In genomic region chr1:39779821-39780220, GRCh38 we compare ENCODE assay signal across 25 cellular contexts. TPM values are rescaled to one million over a fixed set of nuclear protein-coding genes. Genes with fewer than 3 reads are reported as not detected.
"Had no signal": no experiment of that assay in that cellular context is flagged by ENCODE, and none has a peak within 500 bp of the region (broad histone marks: within the 10 kb centered on the region; RNA-seq: fewer than 3 reads in every experiment).

No MANE protein-coding gene starts in this region.

- H3K36me3 ChIP-seq: left lung, lower lobe of right lung, ovary, prostate gland, sigmoid colon, spleen, tibial nerve, uterus had no signal

- H3K27ac ChIP-seq: left lung, lower lobe of right lung, ovary, prostate gland, sigmoid colon, spleen, uterus had no signal

- DNase-seq: hippocampal formation; left colon; left lung; mesendoderm; midbrain; mucosa of descending colon; naive thymus-derived CD4-positive, alpha-beta T cell; retina; right cardiac atrium; sigmoid colon; small intestine; spleen; stimulated activated CD4-positive, alpha-beta T cell treated with anti-CD3 and anti-CD28 coated beads, Interleukin-4, amount 100 ng/mL, for 24 hours; stimulated activated naive CD4-positive, alpha-beta T cell treated with Interleukin-2 at 50 U/mL for 16 hours; stimulated activated naive CD8-positive, alpha-beta T cell treated with anti-CD3 and anti-CD28 coated beads, Interleukin-15, amount 100 ng/mL, for 72 hours; substantia nigra; uterus had no signal

- H3K4me3 ChIP-seq: left lung, lower lobe of right lung, mucosa of descending colon, ovary, prostate gland, sigmoid colon, spleen, tibial nerve, uterus had no signal

- H3K27me3 ChIP-seq: ovary, spleen, tibial nerve, uterus had no signal

- H3K4me1 ChIP-seq: left lung, lower lobe of right lung, prostate gland, sigmoid colon, uterus had no signal

- H3K9me3 ChIP-seq: left lung, lower lobe of right lung, mucosa of descending colon, ovary, prostate gland, sigmoid colon, spleen, tibial nerve, uterus had no signal

- ATAC-seq: left colon; left lung; lower lobe of right lung; mucosa of descending colon; naive thymus-derived CD4-positive, alpha-beta T cell; natural killer cell treated with Interleukin-12 subunit alpha and Interleukin-12 subunit beta and Interleukin-15 and Interleukin-18, amount 100 ng/mL, for 72 hours; right cardiac atrium; stimulated activated effector memory CD8-positive, alpha-beta T cell treated with anti-CD3 and anti-CD28 coated beads, Interleukin-12 subunit alpha, Interleukin-12 subunit beta, amount 100 ng/mL, for 72 hours; stimulated activated naive CD8-positive, alpha-beta T cell treated with anti-CD3 and anti-CD28 coated beads, Interleukin-15, amount 100 ng/mL, for 72 hours had no signal

RNA-seq across cellular contexts. Expression of gene OXCT2, which starts 8.7 kb away (rescaled TPM):
- polyA plus RNA-seq: keratinocyte; naive thymus-derived CD4-positive, alpha-beta T cell; neural cell had no signal
